In the genomic region with DNA sequence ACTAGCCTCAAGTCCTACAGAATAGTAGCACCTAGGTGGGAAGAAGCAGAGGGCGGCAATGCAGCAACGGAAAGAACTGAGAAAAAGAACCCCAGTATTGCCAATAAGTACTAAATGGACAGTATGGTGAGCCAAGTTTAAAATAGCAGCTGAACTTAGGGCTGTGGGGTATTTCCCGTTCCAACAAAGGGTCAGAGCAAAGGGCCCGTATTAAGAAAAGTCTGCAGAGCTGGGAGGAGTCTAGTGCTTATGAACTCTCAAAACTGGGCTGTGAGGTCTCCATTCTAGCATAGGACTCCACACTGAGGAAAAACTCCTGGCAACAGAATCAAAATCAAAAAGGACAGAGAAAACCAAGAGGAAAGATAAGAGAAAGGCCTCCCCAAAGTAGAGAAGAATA, we compare ENCODE assay signal across 22 cellular contexts.
DNase-seq lines count a peak whose midpoint lies in the region; ATAC-seq and TF ChIP-seq lines count a peak whose summit lies in the region.
"Had no signal": no experiment of that assay in that cellular context is flagged by ENCODE, and none has a peak within 500 bp of the region (broad histone marks: within the 10 kb centered on the region; RNA-seq: fewer than 3 reads in every experiment).

No MANE protein-coding gene starts in this region.

- no peaks in the 10 kb centered on the region for H3K9me3 ChIP-seq in mammary epithelial cell (replicated peaks; ENCODE audit: insufficient read depth, low read length)
- peaks cover 0 to 5% (median 0%) of the 10 kb centered on the region in 3 experiments for H3K9me3 ChIP-seq in naive thymus-derived CD4-positive, alpha-beta T cell (ENCODE audit: control insufficient read depth in 2 of 3, low read length in 3 of 3)
- H3K9me3 ChIP-seq in lower lobe of right lung = no peaks in the 10 kb centered on the region
- no peaks in the 10 kb centered on the region for H3K9me3 ChIP-seq in CD8-positive, alpha-beta memory T cell (ENCODE audit: low read length)
- H3K9me3 ChIP-seq: Caco-2 had no signal

- intact Hi-C loops in activated CD4-positive, alpha-beta T cell treated with anti-CD3 and anti-CD28 coated beads, Interleukin-2, amount 10 ng/mL, durations not matched to agents 24 days and 14 days (cut with micrococcal nuclease) = no loop called here
- intact Hi-C loops in mammary epithelial cell (cut with micrococcal nuclease) = no loop called here
- intact Hi-C loops in naive thymus-derived CD4-positive, alpha-beta T cell (cut with micrococcal nuclease) = loop anchor here in 1 of 2 donors (2.0 kb wide), 1 partner anchor 14 kb away; no protein-coding TSS in a partner anchor
- intact Hi-C loops in lower lobe of right lung (cut with DNase I) = no loop called here

- H3K27me3 Mint-ChIP-seq in activated CD4-positive, alpha-beta T cell treated with anti-CD3 and anti-CD28 coated beads, Interleukin-2, amount 10 ng/mL, durations not matched to agents 24 days and 14 days = no peaks in the 10 kb centered on the region
- no peaks in the 10 kb centered on the region for H3K27me3 Mint-ChIP-seq in activated CD4-positive, alpha-beta T cell treated with anti-CD3 and anti-CD28 coated beads, Interleukin-2, amount 10 ng/mL, durations not matched to agents 7 days and 5 days
- H3K27me3 Mint-ChIP-seq in naive thymus-derived CD4-positive, alpha-beta T cell = no peaks in the 10 kb centered on the region
- no peaks in the 10 kb centered on the region for H3K27me3 Mint-ChIP-seq in stimulated activated memory B cell treated with anti-CD40 and anti-IgM and Interleukin-4, amounts not matched to agents 10 μg/mL and 1 μg/mL and 100 μg/mL, for 72 hours
- H3K27me3 Mint-ChIP-seq in CD8-positive, alpha-beta memory T cell = no peaks in the 10 kb centered on the region

- H3K9me3 Mint-ChIP-seq in activated CD4-positive, alpha-beta T cell treated with anti-CD3 and anti-CD28 coated beads, Interleukin-2, amount 10 ng/mL, durations not matched to agents 24 days and 14 days = peaks cover 4% of the 10 kb centered on the region
- peaks cover 8% of the 10 kb centered on the region for H3K9me3 Mint-ChIP-seq in activated CD4-positive, alpha-beta T cell treated with anti-CD3 and anti-CD28 coated beads, Interleukin-2, amount 10 ng/mL, durations not matched to agents 7 days and 5 days
- peaks cover 0 to 10% (median 1%) of the 10 kb centered on the region in 11 donors for H3K9me3 Mint-ChIP-seq in naive thymus-derived CD4-positive, alpha-beta T cell
- H3K9me3 Mint-ChIP-seq in stimulated activated memory B cell treated with anti-CD40 and anti-IgM and Interleukin-4, amounts not matched to agents 10 μg/mL and 1 μg/mL and 100 μg/mL, for 72 hours = peaks cover 3% of the 10 kb centered on the region
- H3K9me3 Mint-ChIP-seq in CD8-positive, alpha-beta memory T cell = peaks cover 0 to 5% (median 4%) of the 10 kb centered on the region in 5 donors
- H3K9me3 Mint-ChIP-seq: IgD-negative memory B cell had no signal

- H3K4me1 Mint-ChIP-seq in activated CD4-positive, alpha-beta T cell treated with anti-CD3 and anti-CD28 coated beads, Interleukin-2, amount 10 ng/mL, durations not matched to agents 24 days and 14 days = no peaks in the 10 kb centered on the region
- no peaks in the 10 kb centered on the region for H3K4me1 Mint-ChIP-seq in activated CD4-positive, alpha-beta T cell treated with anti-CD3 and anti-CD28 coated beads, Interleukin-2, amount 10 ng/mL, durations not matched to agents 7 days and 5 days
- H3K4me1 Mint-ChIP-seq in naive thymus-derived CD4-positive, alpha-beta T cell = peaks cover 0 to 69% (median 64%) of the 10 kb centered on the region in 7 donors
- peaks cover 24% of the 10 kb centered on the region for H3K4me1 Mint-ChIP-seq in stimulated activated memory B cell treated with anti-CD40 and anti-IgM and Interleukin-4, amounts not matched to agents 10 μg/mL and 1 μg/mL and 100 μg/mL, for 72 hours
- H3K4me1 Mint-ChIP-seq in CD8-positive, alpha-beta memory T cell = peaks cover 18 to 35% (median 33%) of the 10 kb centered on the region in 3 donors
- H3K4me1 Mint-ChIP-seq: GM23338 had no signal

- no peaks in the 10 kb centered on the region for H3K27me3 ChIP-seq in mammary epithelial cell (ENCODE audit: insufficient read depth, low read length)
- H3K27me3 ChIP-seq in naive thymus-derived CD4-positive, alpha-beta T cell (ENCODE audit: control insufficient read depth in 2 of 2, insufficient read depth in 2 of 2, low read length in 2 of 2) = no peaks in the 10 kb centered on the region
- no peaks in the 10 kb centered on the region for H3K27me3 ChIP-seq in lower lobe of right lung (ENCODE audit: low read depth)
- no peaks in the 10 kb centered on the region for H3K27me3 ChIP-seq in CD8-positive, alpha-beta memory T cell (ENCODE audit: insufficient read depth, low read length, poor library complexity, severe bottlenecking)

- DNase-seq in activated CD4-positive, alpha-beta T cell treated with anti-CD3 and anti-CD28 coated beads, Interleukin-2, amount 10 ng/mL, durations not matched to agents 24 days and 14 days = no peak
- DNase-seq in activated CD4-positive, alpha-beta T cell treated with anti-CD3 and anti-CD28 coated beads, Interleukin-2, amount 10 ng/mL, durations not matched to agents 7 days and 5 days = no peak
- DNase-seq in mammary epithelial cell (no peak), lower lobe of right lung (no peak)
- DNase-seq in naive thymus-derived CD4-positive, alpha-beta T cell = no peak
- DNase-seq in CD8-positive, alpha-beta memory T cell = no peak
- DNase-seq: Caco-2; DMS153; GDM1; HCEC 1CT; Kasumi-1; NCI-H1092 treated with DMSO at 0.1 percent for 48 hours; NCI-H146; NCI-H2029 treated with DMSO at 0.1 percent for 48 hours; NK-92 treated with Interleukin-12 subunit alpha and Interleukin-12 subunit beta, amount 100 ng/mL, for 24 hours; Right ventricle myocardium superior had no signal

- ATAC-seq in naive thymus-derived CD4-positive, alpha-beta T cell = no peak
- ATAC-seq in stimulated activated memory B cell treated with anti-CD40 and anti-IgM and Interleukin-4, amounts not matched to agents 10 μg/mL and 1 μg/mL and 100 μg/mL, for 72 hours = no peak
- no peak for ATAC-seq in GM18870 (IDR thresholded peaks at IDR 0.05; ENCODE audit: unreplicated experiment)
- no peak for ATAC-seq in lower lobe of right lung
- ATAC-seq: GM23338 had no signal

- H3K9ac ChIP-seq in mammary epithelial cell (ENCODE audit: insufficient read depth, low read length) = no peak overlapping the region

- no peak overlapping the region for H3K4me3 Mint-ChIP-seq in activated CD4-positive, alpha-beta T cell treated with anti-CD3 and anti-CD28 coated beads, Interleukin-2, amount 10 ng/mL, durations not matched to agents 24 days and 14 days
- no peak overlapping the region for H3K4me3 Mint-ChIP-seq in activated CD4-positive, alpha-beta T cell treated with anti-CD3 and anti-CD28 coated beads, Interleukin-2, amount 10 ng/mL, durations not matched to agents 7 days and 5 days
- H3K4me3 Mint-ChIP-seq in naive thymus-derived CD4-positive, alpha-beta T cell = peak overlapping the region in 2 of 10 donors; percentile 17 to 42
- H3K4me3 Mint-ChIP-seq in stimulated activated memory B cell treated with anti-CD40 and anti-IgM and Interleukin-4, amounts not matched to agents 10 μg/mL and 1 μg/mL and 100 μg/mL, for 72 hours = no peak overlapping the region
- no peak overlapping the region for H3K4me3 Mint-ChIP-seq in CD8-positive, alpha-beta memory T cell
- H3K4me3 Mint-ChIP-seq: CD14-positive monocyte, GM23338, IgD-negative memory B cell had no signal

- CTCF ChIA-PET in activated CD4-positive, alpha-beta T cell treated with anti-CD3 and anti-CD28 coated beads, Interleukin-2, amount 10 ng/mL, durations not matched to agents 7 days and 5 days (lab: Charles Lee) = interaction anchor here (0.5 to 1.5 kb wide), 4 partner anchors 19 to 602 kb away, joined by 3 to 4 read pairs (median 3); no protein-coding TSS in a partner anchor
- CTCF ChIA-PET in mammary epithelial cell (lab: Charles Lee; ENCODE audit: low non-redundant PET) = no interaction called here
- CTCF ChIA-PET in naive thymus-derived CD4-positive, alpha-beta T cell (lab: Charles Lee) = interaction anchor here (0.7 kb wide), 1 partner anchor 262 kb away, joined by 4 read pairs; no protein-coding TSS in a partner anchor
- CTCF ChIA-PET in CD8-positive, alpha-beta memory T cell (lab: Charles Lee) = no interaction called here

- no TSS peak for BruUV-seq in mammary epithelial cell (replicated peaks; lab: Mats Ljungman, UMichigan)

- 83% methylated on average over 4 of the region's 4 CpGs for WGBS in mammary epithelial cell (ENCODE audit: low coverage, missing lambda C conversion rate)

- no peaks in the 10 kb centered on the region for H3K79me2 ChIP-seq in mammary epithelial cell (ENCODE audit: insufficient read depth, low read length)

- dilution Hi-C loops in mammary epithelial cell (cut with HindIII; ENCODE audit: low sequenced_read_pairs) = no loop called here

- H3K27ac Mint-ChIP-seq in activated CD4-positive, alpha-beta T cell treated with anti-CD3 and anti-CD28 coated beads, Interleukin-2, amount 10 ng/mL, durations not matched to agents 24 days and 14 days = peak overlapping the region; percentile 38
- H3K27ac Mint-ChIP-seq in activated CD4-positive, alpha-beta T cell treated with anti-CD3 and anti-CD28 coated beads, Interleukin-2, amount 10 ng/mL, durations not matched to agents 7 days and 5 days = no peak overlapping the region
- H3K27ac Mint-ChIP-seq in naive thymus-derived CD4-positive, alpha-beta T cell = peak overlapping the region in 7 of 9 donors; percentile 10 to 88 (median 76)
- peak overlapping the region; percentile 50 for H3K27ac Mint-ChIP-seq in stimulated activated memory B cell treated with anti-CD40 and anti-IgM and Interleukin-4, amounts not matched to agents 10 μg/mL and 1 μg/mL and 100 μg/mL, for 72 hours
- peak overlapping the region in 4 of 8 donors; percentile 22 to 62 (median 43) for H3K27ac Mint-ChIP-seq in CD8-positive, alpha-beta memory T cell
- H3K27ac Mint-ChIP-seq: GM23338 had no signal

- H3K4me3 ChIP-seq in mammary epithelial cell (replicated peaks in 1 of 3; ENCODE audit: insufficient read depth in 1 of 3, low read depth in 2 of 3, low read length in 3 of 3) (no peak overlapping the region), lower lobe of right lung (no peak overlapping the region)
- no peak overlapping the region for H3K4me3 ChIP-seq in naive thymus-derived CD4-positive, alpha-beta T cell (ENCODE audit: low read length)
- H3K4me3 ChIP-seq in CD8-positive, alpha-beta memory T cell (ENCODE audit: low read length) = no peak overlapping the region
- H3K4me3 ChIP-seq: GM23338 had no signal

- H3K36me3 ChIP-seq in mammary epithelial cell (ENCODE audit: insufficient read depth, low read length) (no peaks in the 10 kb centered on the region), lower lobe of right lung (peaks cover 8% of the 10 kb centered on the region)
- peaks cover 0 to 40% (median 2%) of the 10 kb centered on the region in 3 experiments for H3K36me3 ChIP-seq in naive thymus-derived CD4-positive, alpha-beta T cell (ENCODE audit: control insufficient read depth in 2 of 3, insufficient read depth in 3 of 3, low read length in 3 of 3)
- peaks cover 4% of the 10 kb centered on the region for H3K36me3 ChIP-seq in CD8-positive, alpha-beta memory T cell (ENCODE audit: insufficient read depth, low read length)

- peak overlapping the region; percentile 3 for H2AFZ ChIP-seq in mammary epithelial cell (ENCODE audit: low read depth, low read length)
- H2AFZ ChIP-seq: GM23338 had no signal

- no peak overlapping the region for H3K27ac ChIP-seq in mammary epithelial cell (ENCODE audit: insufficient read depth, low read depth, low read length)
- H3K27ac ChIP-seq in naive thymus-derived CD4-positive, alpha-beta T cell (ENCODE audit: low read depth, low read length) = no peak overlapping the region
- no peak overlapping the region for H3K27ac ChIP-seq in lower lobe of right lung
- H3K27ac ChIP-seq in CD8-positive, alpha-beta memory T cell (ENCODE audit: low read depth, low read length) = no peak overlapping the region
- H3K27ac ChIP-seq: 22Rv1 had no signal

- TF ChIP-seq CTCF in mammary epithelial cell (conservative IDR thresholded peaks at IDR 0.05 in 1 of 2, IDR thresholded peaks at IDR 0.05 in 1 of 2; ENCODE audit: extremely low read depth in 1 of 2, insufficient read depth in 1 of 2, low read depth in 1 of 2, low read length in 2 of 2) = no peak
- TF ChIP-seq CTCF in lower lobe of right lung (IDR thresholded peaks at IDR 0.05) = no peak

- H4K20me1 ChIP-seq in mammary epithelial cell (ENCODE audit: insufficient read depth, low read length) = no peaks in the 10 kb centered on the region

- in situ Hi-C loops in mammary epithelial cell (cut with MboI; ENCODE audit: low sequenced_read_pairs in 2 of 2) = no loop called here

- no peaks in the 10 kb centered on the region for H3K4me1 ChIP-seq in mammary epithelial cell (ENCODE audit: insufficient read depth, low read length)
- peaks cover 0 to 5% of the 10 kb centered on the region in 2 donors for H3K4me1 ChIP-seq in naive thymus-derived CD4-positive, alpha-beta T cell (ENCODE audit: control insufficient read depth in 2 of 2, insufficient read depth in 2 of 2, low read length in 2 of 2)
- H3K4me1 ChIP-seq in lower lobe of right lung = no peaks in the 10 kb centered on the region
- H3K4me1 ChIP-seq in CD8-positive, alpha-beta memory T cell (ENCODE audit: insufficient read depth, low read length) = peaks cover 5% of the 10 kb centered on the region
- H3K4me1 ChIP-seq: Caco-2 had no signal

- peaks cover 9% of the 10 kb centered on the region for H3K36me3 Mint-ChIP-seq in activated CD4-positive, alpha-beta T cell treated with anti-CD3 and anti-CD28 coated beads, Interleukin-2, amount 10 ng/mL, durations not matched to agents 24 days and 14 days (ENCODE audit: low read depth)
- H3K36me3 Mint-ChIP-seq in activated CD4-positive, alpha-beta T cell treated with anti-CD3 and anti-CD28 coated beads, Interleukin-2, amount 10 ng/mL, durations not matched to agents 7 days and 5 days (ENCODE audit: low read depth) = peaks cover 26% of the 10 kb centered on the region
- peaks cover 20 to 72% (median 54%) of the 10 kb centered on the region in 5 donors for H3K36me3 Mint-ChIP-seq in naive thymus-derived CD4-positive, alpha-beta T cell
- H3K36me3 Mint-ChIP-seq in stimulated activated memory B cell treated with anti-CD40 and anti-IgM and Interleukin-4, amounts not matched to agents 10 μg/mL and 1 μg/mL and 100 μg/mL, for 72 hours = peaks cover 48% of the 10 kb centered on the region
- H3K36me3 Mint-ChIP-seq in CD8-positive, alpha-beta memory T cell = peaks cover 33 to 60% (median 40%) of the 10 kb centered on the region in 3 donors

- POLR2A ChIA-PET in activated CD4-positive, alpha-beta T cell treated with anti-CD3 and anti-CD28 coated beads, Interleukin-2, amount 10 ng/mL, durations not matched to agents 7 days and 5 days (lab: Charles Lee) = no interaction called here
- POLR2A ChIA-PET in naive thymus-derived CD4-positive, alpha-beta T cell (lab: Charles Lee) = interaction anchor here (0.8 kb wide), 1 partner anchor 12 kb away, joined by 4 read pairs; no protein-coding TSS in a partner anchor
- POLR2A ChIA-PET in CD8-positive, alpha-beta memory T cell (lab: Charles Lee) = no interaction called here

- no peak overlapping the region for H3K4me2 ChIP-seq in mammary epithelial cell (ENCODE audit: insufficient read depth, low read depth, low read length)
- H3K4me2 ChIP-seq: GM23338 had no signal

Comparison
In these comparisons a context has a peak if more than half of its experiments do, and no peak if none do; other contexts are left out.
1. CTCF ChIA-PET loops: an anchor here in activated CD4-positive, alpha-beta T cell treated with anti-CD3 and anti-CD28 coated beads, Interleukin-2, amount 10 ng/mL, durations not matched to agents 7 days and 5 days (0.5 to 1.5 kb wide) and naive thymus-derived CD4-positive, alpha-beta T cell (0.7 kb wide); none called in mammary epithelial cell and CD8-positive, alpha-beta memory T cell.